ENCODE assay signal across 7 cellular contexts in genomic region chr1:183473286-183473536, GRCh38. TPM values are rescaled to one million over a fixed set of nuclear protein-coding genes. Genes with fewer than 3 reads are reported as not detected.
DNase-seq lines count a peak whose midpoint lies in the region; ATAC-seq and TF ChIP-seq lines count a peak whose summit lies in the region.

No MANE protein-coding gene starts in this region.

- H3K27me3 Mint-ChIP-seq in activated CD8-positive, alpha-beta T cell treated with anti-CD3 and anti-CD28 coated beads, Interleukin-2, amount 10 ng/mL, durations not matched to agents 7 days and 5 days (ENCODE audit: low read depth) = no peaks in the 10 kb centered on the region
- H3K27me3 Mint-ChIP-seq in stimulated activated naive CD8-positive, alpha-beta T cell treated with anti-CD3 and anti-CD28 coated beads, Interleukin-15, amount 100 ng/mL, for 72 hours = no peaks in the 10 kb centered on the region

- CTCF ChIA-PET in HEK293 (lab: Yijun Ruan, JAX) = interaction anchor here (1.2 kb wide), 2 partner anchors 12 to 155 kb away, joined by 3 to 5 read pairs; no protein-coding TSS in a partner anchor
- CTCF ChIA-PET in activated CD8-positive, alpha-beta T cell treated with anti-CD3 and anti-CD28 coated beads, Interleukin-2, amount 10 ng/mL, durations not matched to agents 7 days and 5 days (lab: Charles Lee) = interaction anchor here (0.9 to 1.1 kb wide), 2 partner anchors 160 to 161 kb away, joined by 3 read pairs; no protein-coding TSS in a partner anchor

- DNase-seq in activated CD8-positive, alpha-beta T cell treated with anti-CD3 and anti-CD28 coated beads, Interleukin-2, amount 10 ng/mL, durations not matched to agents 7 days and 5 days = no peak
- no peak for DNase-seq in stimulated activated naive CD8-positive, alpha-beta T cell treated with anti-CD3 and anti-CD28 coated beads, Interleukin-15, amount 100 ng/mL, for 72 hours
- DNase-seq in NOMO-1 treated with dmso at 0.1 percent for 144 hours (lab: John Stamatoyannopoulos, UW; ENCODE audit: unreplicated experiment) = no peak
- no peak for DNase-seq in A172 (ENCODE audit: low spot score)
- DNase-seq in NOMO-1 treated with DMSO at 0.1 percent for 48 hours (lab: John Stamatoyannopoulos, UW; ENCODE audit: unreplicated experiment) = no peak

- no peaks in the 10 kb centered on the region for H3K9me3 Mint-ChIP-seq in activated CD8-positive, alpha-beta T cell treated with anti-CD3 and anti-CD28 coated beads, Interleukin-2, amount 10 ng/mL, durations not matched to agents 7 days and 5 days (ENCODE audit: insufficient read depth)
- no peaks in the 10 kb centered on the region for H3K9me3 Mint-ChIP-seq in stimulated activated naive CD8-positive, alpha-beta T cell treated with anti-CD3 and anti-CD28 coated beads, Interleukin-15, amount 100 ng/mL, for 72 hours

- peak overlapping the region; percentile 85 for H3K4me3 Mint-ChIP-seq in activated CD8-positive, alpha-beta T cell treated with anti-CD3 and anti-CD28 coated beads, Interleukin-2, amount 10 ng/mL, durations not matched to agents 7 days and 5 days
- H3K4me3 Mint-ChIP-seq in stimulated activated naive CD8-positive, alpha-beta T cell treated with anti-CD3 and anti-CD28 coated beads, Interleukin-15, amount 100 ng/mL, for 72 hours = peak overlapping the region; percentile 94 to 96

- POLR2A ChIA-PET in HEK293 (lab: Yijun Ruan, JAX) = interaction anchor here (0.9 to 1.0 kb wide), 2 partner anchors 9 to 12 kb away, joined by 3 to 5 read pairs; no protein-coding TSS in a partner anchor
- POLR2A ChIA-PET in activated CD8-positive, alpha-beta T cell treated with anti-CD3 and anti-CD28 coated beads, Interleukin-2, amount 10 ng/mL, durations not matched to agents 7 days and 5 days (lab: Charles Lee) = interaction anchor here (0.7 to 1.0 kb wide), 3 partner anchors 12 to 180 kb away, joined by 3 read pairs; partner anchors contain the start of gene APOBEC4

- H3K9ac ChIP-seq in iPS-15b (ENCODE audit: low read depth, low read length) = no peak overlapping the region

- H3K27ac ChIP-seq in HEK293 (ENCODE audit: extremely low read depth, low read depth, low read length) = no peak overlapping the region

- peaks cover 8% of the 10 kb centered on the region; the same call in 1 of the 2 replicates for H3K4me1 ChIP-seq in HEK293 (ENCODE audit: control insufficient read depth, insufficient read depth, low read length)
- peaks cover 9% of the 10 kb centered on the region for H3K4me1 ChIP-seq in iPS-15b (ENCODE audit: control insufficient read depth, insufficient read depth, low read length)

- H3K36me3 ChIP-seq in HEK293 (ENCODE audit: control insufficient read depth in 2 of 2, insufficient read depth in 1 of 2, low read length in 2 of 2) (peaks cover 0 to 5% of the 10 kb centered on the region in 2 experiments; a peak in 1 of 3 replicates), iPS-15b (ENCODE audit: control insufficient read depth, insufficient read depth, low read length) (no peaks in the 10 kb centered on the region)

- H3K9me3 ChIP-seq in HEK293 (ENCODE audit: control insufficient read depth, insufficient read depth, low read depth, low read length) (no peaks in the 10 kb centered on the region), iPS-15b (ENCODE audit: control insufficient read depth, insufficient read depth, low read length) (no peaks in the 10 kb centered on the region)

- H3K27ac Mint-ChIP-seq in activated CD8-positive, alpha-beta T cell treated with anti-CD3 and anti-CD28 coated beads, Interleukin-2, amount 10 ng/mL, durations not matched to agents 7 days and 5 days = peak overlapping the region; percentile 100
- peak overlapping the region; percentile 100 for H3K27ac Mint-ChIP-seq in stimulated activated naive CD8-positive, alpha-beta T cell treated with anti-CD3 and anti-CD28 coated beads, Interleukin-15, amount 100 ng/mL, for 72 hours

- H3K4me3 ChIP-seq in HEK293 (ENCODE audit: low read depth, low read length) = peak overlapping the region; percentile 99
- H3K4me3 ChIP-seq in iPS-15b (ENCODE audit: low read depth, low read length) = peak overlapping the region; percentile 84

- peaks cover 17% of the 10 kb centered on the region for H3K36me3 Mint-ChIP-seq in activated CD8-positive, alpha-beta T cell treated with anti-CD3 and anti-CD28 coated beads, Interleukin-2, amount 10 ng/mL, durations not matched to agents 7 days and 5 days (ENCODE audit: low read depth)

- no peaks in the 10 kb centered on the region for H3K27me3 ChIP-seq in iPS-15b (ENCODE audit: control insufficient read depth, insufficient read depth, low read length)

- no peak for TF ChIP-seq CTCF in HEK293 (tag by site-specific recombination; IDR thresholded peaks at IDR 0.05)

- H3K4me1 Mint-ChIP-seq in activated CD8-positive, alpha-beta T cell treated with anti-CD3 and anti-CD28 coated beads, Interleukin-2, amount 10 ng/mL, durations not matched to agents 7 days and 5 days (ENCODE audit: low read depth) = peaks cover 34% of the 10 kb centered on the region
- peaks cover 21% of the 10 kb centered on the region for H3K4me1 Mint-ChIP-seq in stimulated activated naive CD8-positive, alpha-beta T cell treated with anti-CD3 and anti-CD28 coated beads, Interleukin-15, amount 100 ng/mL, for 72 hours

- no peak for ATAC-seq in activated CD8-positive, alpha-beta T cell treated with anti-CD3 and anti-CD28 coated beads, Interleukin-2, amount 10 ng/mL, durations not matched to agents 7 days and 5 days
- no peak for ATAC-seq in stimulated activated naive CD8-positive, alpha-beta T cell treated with anti-CD3 and anti-CD28 coated beads, Interleukin-15, amount 100 ng/mL, for 72 hours

TF ChIP-seq in HEK293, 187 proteins besides CTCF, POLR2A, EP300 and RAD21 (continues in another document):
- no peak for TF ChIP-seq BCL11B (tag by site-specific recombination; IDR thresholded peaks at IDR 0.05; ENCODE audit: low read depth)
- TF ChIP-seq ZSCAN4 (tag by site-specific recombination; IDR thresholded peaks at IDR 0.05) = 0 out of 2 replicates have a peak, but pooled peaks have one; percentile 7
- TF ChIP-seq PRDM2 (tag by site-specific recombination; IDR thresholded peaks at IDR 0.05; ENCODE audit: borderline replicate concordance) = 0 out of 2 replicates have a peak, but pooled peaks have one; percentile 0
- TF ChIP-seq ZFP37 (tag by site-specific recombination; IDR thresholded peaks at IDR 0.05) = 0 out of 2 replicates have a peak, but pooled peaks have one; percentile 7
- no peak for TF ChIP-seq ZNF248 (tag by site-specific recombination; IDR thresholded peaks at IDR 0.05)
- TF ChIP-seq ZNF596 (tag by site-specific recombination; IDR thresholded peaks at IDR 0.05) = no peak

RNA-seq across cellular contexts. Expression of gene SMG7, which starts 0.9 kb away (rescaled TPM):
- 10 to 100 TPM; 80.8 to 88.6 TPM for total RNA-seq in activated CD8-positive, alpha-beta T cell treated with anti-CD3 and anti-CD28 coated beads, Interleukin-2, amount 10 ng/mL, durations not matched to agents 7 days and 5 days
- total RNA-seq in A172 (2014; rRNA removed; shearing (Covaris generic)) = 19.6 and 23.0 TPM in 2 replicates

RNA-seq across cellular contexts. Expression of gene NMNAT2, which starts 55.0 kb away (rescaled TPM):
- not detected for total RNA-seq in activated CD8-positive, alpha-beta T cell treated with anti-CD3 and anti-CD28 coated beads, Interleukin-2, amount 10 ng/mL, durations not matched to agents 7 days and 5 days
- 3.0 and 3.1 TPM in 2 replicates for total RNA-seq in A172 (2014; rRNA removed; shearing (Covaris generic))
